9 cellular contexts compared by ENCODE assay signal in the genomic region with DNA sequence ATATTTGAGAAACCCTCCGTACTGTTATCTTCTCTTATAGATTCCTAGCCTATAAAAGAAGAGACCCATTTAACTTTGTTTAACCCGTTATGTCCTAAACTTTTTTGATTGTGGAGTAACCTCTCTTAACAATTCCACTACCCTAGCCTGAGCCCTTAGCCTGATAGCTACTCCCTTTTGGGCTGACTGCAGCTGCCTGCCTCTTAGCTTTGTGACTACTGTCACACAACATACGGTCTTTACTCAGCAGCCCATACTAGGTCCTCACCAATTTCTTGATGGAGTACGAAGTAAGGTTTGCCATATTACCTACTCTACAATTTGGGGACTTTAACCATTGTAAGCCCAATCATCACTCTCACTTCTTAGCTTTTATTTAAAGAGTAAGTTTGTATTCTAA.
DNase-seq lines count a peak whose midpoint lies in the region; ATAC-seq and TF ChIP-seq lines count a peak whose summit lies in the region.
"Had no signal": no experiment of that assay in that cellular context is flagged by ENCODE, and none has a peak within 500 bp of the region (broad histone marks: within the 10 kb centered on the region; RNA-seq: fewer than 3 reads in every experiment).

No MANE protein-coding gene starts in this region.

- H2AFZ ChIP-seq in Karpas-422 (ENCODE audit: low read length) = no peak overlapping the region

- no peaks in the 10 kb centered on the region for H4K20me1 ChIP-seq in Karpas-422 (ENCODE audit: insufficient read depth, low read depth, low read length)

- H3K9me3 ChIP-seq in Karpas-422 (ENCODE audit: low read length) = peaks cover 16% of the 10 kb centered on the region
- no peaks in the 10 kb centered on the region for H3K9me3 ChIP-seq in mucosa of stomach (ENCODE audit: control insufficient read depth, low read length)
- H3K9me3 ChIP-seq in A673 (ENCODE audit: low read depth, low read length, poor library complexity, severe bottlenecking) = peaks cover 4% of the 10 kb centered on the region
- no peaks in the 10 kb centered on the region for H3K9me3 ChIP-seq in esophagus muscularis mucosa

- H3K36me3 ChIP-seq in Karpas-422 (ENCODE audit: insufficient read depth, low read length) (peaks cover 6% of the 10 kb centered on the region; the same call in 1 of the 2 replicates), mucosa of stomach (ENCODE audit: control insufficient read depth, insufficient read depth, low read length) (no peaks in the 10 kb centered on the region), A673 (ENCODE audit: insufficient read depth, low read length, poor library complexity, severe bottlenecking) (no peaks in the 10 kb centered on the region), esophagus muscularis mucosa (no peaks in the 10 kb centered on the region)

- no peak for TF ChIP-seq POLR2A in esophagus muscularis mucosa (IDR thresholded peaks at IDR 0.05; ENCODE audit: low read depth)

- POLR2A ChIA-PET in A673 (lab: Charles Lee; ENCODE audit: low non-redundant PET) = no interaction called here

- peak overlapping the region; percentile 44; the same call in 1 of the 2 replicates for H3K4me3 ChIP-seq in Karpas-422 (ENCODE audit: low read length)
- H3K4me3 ChIP-seq in mucosa of stomach (ENCODE audit: low read length) = no peak overlapping the region
- no peak overlapping the region for H3K4me3 ChIP-seq in A673 (ENCODE audit: low read depth, low read length, poor library complexity, severe bottlenecking)
- no peak overlapping the region for H3K4me3 ChIP-seq in esophagus muscularis mucosa

- H3K79me2 ChIP-seq in Karpas-422 (ENCODE audit: low read length) = no peaks in the 10 kb centered on the region

- H3K27me3 ChIP-seq in Karpas-422 (ENCODE audit: low read length) = no peaks in the 10 kb centered on the region
- no peaks in the 10 kb centered on the region for H3K27me3 ChIP-seq in mucosa of stomach (ENCODE audit: control insufficient read depth, insufficient read depth, low read length)
- H3K27me3 ChIP-seq in A673 (replicated peaks; ENCODE audit: insufficient read depth, low read depth, low read length, poor library complexity) = no peaks in the 10 kb centered on the region
- H3K27me3 ChIP-seq in esophagus muscularis mucosa = peaks cover 0 to 16% (median 0%) of the 10 kb centered on the region in 4 donors

- CTCF ChIA-PET in A673 (lab: Charles Lee) = no interaction called here

- 64% methylated on average over 4 of the region's 4 CpGs for WGBS in esophagus muscularis mucosa

- H3K4me1 ChIP-seq in Karpas-422 (ENCODE audit: low read length) (peaks cover 67% of the 10 kb centered on the region), mucosa of stomach (ENCODE audit: control insufficient read depth, insufficient read depth, low read length) (peaks cover 18% of the 10 kb centered on the region), A673 (ENCODE audit: insufficient read depth, low read length, poor library complexity, severe bottlenecking) (no peaks in the 10 kb centered on the region), esophagus muscularis mucosa (no peaks in the 10 kb centered on the region)

- TF ChIP-seq EP300 in esophagus muscularis mucosa (IDR thresholded peaks at IDR 0.05) = no peak

- H3K9me2 ChIP-seq in Karpas-422 (replicated peaks; ENCODE audit: insufficient read depth, low read length) = no peaks in the 10 kb centered on the region

- no TSS peak for BruUV-seq in A673 (replicated peaks; lab: Mats Ljungman, UMichigan)

- H3K27ac ChIP-seq in Karpas-422 (ENCODE audit: low read length) (peak overlapping the region; percentile 99), A673 (ENCODE audit: low read depth, low read length, poor library complexity, severe bottlenecking) (no peak overlapping the region), esophagus muscularis mucosa (replicated peaks in 1 of 4) (no peak overlapping the region)

- TF ChIP-seq CTCF in A673 (conservative IDR thresholded peaks at IDR 0.05; ENCODE audit: low read depth, low read length) = no peak
- TF ChIP-seq CTCF in esophagus muscularis mucosa (IDR thresholded peaks at IDR 0.05) = no peak

- ATAC-seq in GM19025 (IDR thresholded peaks at IDR 0.05; ENCODE audit: low read depth, unreplicated experiment) = peak; percentile 20
- peak; percentile 46 for ATAC-seq in HG02642 (IDR thresholded peaks at IDR 0.05; ENCODE audit: poor library complexity, unreplicated experiment)

- peak overlapping the region; percentile 80 for H3K9ac ChIP-seq in Karpas-422 (ENCODE audit: low read length)
- peak overlapping the region; percentile 26 for H3K9ac ChIP-seq in mucosa of stomach (ENCODE audit: low read length)

- peak; percentile 85 for DNase-seq in Karpas-422
- no peak for DNase-seq in A673 (ENCODE audit: low spot score)
- DNase-seq in OCI-M1 (lab: John Stamatoyannopoulos, UW) = no peak
- no peak for DNase-seq in T1000 (lab: John Stamatoyannopoulos, UW)
- no peak for DNase-seq in esophagus muscularis mucosa (ENCODE audit: extremely low spot score)
- DNase-seq: activated CD4-positive, alpha-beta memory T cell treated with anti-CD3 and anti-CD28 coated beads, Interleukin-2, amount 10 ng/mL, durations not matched to agents 7 days and 5 days had no signal

- peak overlapping the region; percentile 74 for H3K4me2 ChIP-seq in Karpas-422 (ENCODE audit: low read depth, low read length, poor library complexity, severe bottlenecking)

- intact Hi-C loops in A673 (cut with micrococcal nuclease; ENCODE audit: unreplicated experiment) (no loop called here), esophagus muscularis mucosa (cut with DNase I) (no loop called here)
